8 cellular contexts compared by ENCODE assay signal in the genomic region with DNA sequence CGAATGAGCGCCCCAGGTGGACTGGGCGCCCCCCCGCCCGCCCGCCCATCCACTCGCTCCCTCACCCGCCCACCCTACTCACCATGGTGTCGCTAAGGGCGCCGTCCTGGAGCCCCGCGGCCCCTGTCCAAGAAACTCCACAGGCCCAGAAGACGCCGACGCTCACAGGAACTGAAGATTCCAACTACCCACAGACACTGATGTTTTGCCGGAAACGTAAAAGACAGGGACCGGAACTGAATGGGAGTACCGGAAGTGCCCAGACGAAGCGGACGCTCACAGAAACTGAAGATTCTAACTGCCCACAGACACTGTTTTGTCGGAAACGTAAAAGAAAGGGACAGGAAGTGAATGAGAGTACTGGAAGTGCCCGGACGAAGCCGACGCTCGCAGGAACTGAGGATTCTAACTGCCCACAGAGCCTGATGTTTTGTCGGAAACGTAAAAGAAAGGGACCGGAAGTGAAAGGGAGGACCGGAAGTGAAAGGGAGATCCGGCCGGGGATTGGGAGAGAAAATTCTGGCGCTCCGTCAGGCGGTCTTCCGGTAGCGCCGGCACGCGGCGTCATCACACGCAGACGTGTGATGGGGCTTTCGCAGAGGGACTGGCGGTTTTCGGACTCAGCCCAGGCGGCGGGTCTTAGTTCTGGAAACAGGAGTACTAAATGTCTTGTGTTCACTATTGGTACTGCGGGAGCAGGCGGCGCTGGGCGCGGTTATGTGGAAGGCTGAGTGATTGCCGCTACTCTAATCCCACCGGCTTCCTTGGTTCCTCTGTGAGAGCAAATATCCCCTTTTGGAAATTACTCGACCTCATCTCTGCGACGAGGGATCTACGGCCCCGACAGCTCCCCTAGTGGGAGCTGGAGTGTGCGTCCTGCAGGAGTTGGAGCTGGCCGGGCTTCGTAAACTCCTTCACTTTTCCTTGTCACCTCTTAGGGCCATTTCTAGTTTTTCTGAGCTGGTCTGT. TPM values are rescaled to one million over a fixed set of nuclear protein-coding genes. Genes with fewer than 3 reads are reported as not detected.
DNase-seq lines count a peak whose midpoint lies in the region; ATAC-seq, FAIRE-seq and TF ChIP-seq lines count a peak whose summit lies in the region.

Gene ISY1 (minus strand): TSS at position 173 of the 969 bp plus-strand sequence. CDS start 88 bp downstream, at position 85.

- intact Hi-C loops in activated T-helper 2 cell treated with anti-CD3 and anti-CD28 coated beads, Interferon-gamma antibody, Interleukin-2, Interleukin-4, amounts not matched to agents 10 μg/mL and 5 μg/mL and 100 μg/mL, durations not matched to agents 14 hours and 24 hours and 36 hours (cut with micrococcal nuclease): loop anchor here (1.0 kb wide), 5 partner anchors 22 to 108 kb away; partner anchors contain the start of genes CNBP and COPG1

- H3K27me3 ChIP-seq in RWPE2 (ENCODE audit: insufficient read depth, poor library complexity, severe bottlenecking): no peaks in the 10 kb centered on the region

- in situ Hi-C loops in G401 (cut with HindIII; ENCODE audit: low sequenced_read_pairs): no loop called here

- no peaks in the 10 kb centered on the region for H3K9me3 ChIP-seq in RWPE2 (ENCODE audit: severe bottlenecking)

- no peaks in the 10 kb centered on the region for H3K4me1 ChIP-seq in RWPE2 (ENCODE audit: insufficient read depth, poor library complexity, severe bottlenecking)

- peaks cover 27% of the 10 kb centered on the region for H3K4me1 Mint-ChIP-seq in activated T-helper 2 cell treated with anti-CD3 and anti-CD28 coated beads, Interferon-gamma antibody, Interleukin-2, Interleukin-4, amounts not matched to agents 10 μg/mL and 5 μg/mL and 100 μg/mL, durations not matched to agents 14 hours and 24 hours and 36 hours (ENCODE audit: low read depth)
- H3K4me1 Mint-ChIP-seq in nephron: peaks cover 35% of the 10 kb centered on the region
- H3K4me1 Mint-ChIP-seq in stimulated activated naive CD8-positive, alpha-beta T cell treated with anti-CD3 and anti-CD28 coated beads, Interleukin-15, Interleukin-2, amounts not matched to agents 100 ng/mL and 50 ng/mL, for 24 hours (ENCODE audit: low read depth): peaks cover 34% of the 10 kb centered on the region

- no peaks in the 10 kb centered on the region for H3K27me3 Mint-ChIP-seq in activated T-helper 2 cell treated with anti-CD3 and anti-CD28 coated beads, Interferon-gamma antibody, Interleukin-2, Interleukin-4, amounts not matched to agents 10 μg/mL and 5 μg/mL and 100 μg/mL, durations not matched to agents 14 hours and 24 hours and 36 hours (ENCODE audit: low read depth)
- no peaks in the 10 kb centered on the region for H3K27me3 Mint-ChIP-seq in nephron (ENCODE audit: low read depth)
- H3K27me3 Mint-ChIP-seq in stimulated activated naive CD8-positive, alpha-beta T cell treated with anti-CD3 and anti-CD28 coated beads, Interleukin-15, Interleukin-2, amounts not matched to agents 100 ng/mL and 50 ng/mL, for 24 hours: no peaks in the 10 kb centered on the region

- TF ChIP-seq POLR2A in H54 (IDR thresholded peaks at IDR 0.05; ENCODE audit: low read depth, low read length): peak; percentile 88

- DNase-seq in G401 (ENCODE audit: low spot score): peak; percentile 95
- DNase-seq in H54 (ENCODE audit: insufficient read length, low spot score): peak; percentile 93
- peak; percentile 96 for DNase-seq in LoVo (ENCODE audit: low spot score)
- peak; percentile 89 for DNase-seq in RWPE2 (ENCODE audit: low spot score)
- peak; percentile 89 for DNase-seq in activated T-helper 2 cell treated with anti-CD3 and anti-CD28 coated beads, Interferon-gamma antibody, Interleukin-2, Interleukin-4, amounts not matched to agents 10 μg/mL and 5 μg/mL and 100 μg/mL, durations not matched to agents 14 hours and 24 hours and 36 hours (ENCODE audit: low spot score)
- DNase-seq in fibroblast of peridontal ligament (ENCODE audit: extremely low read depth): peak; percentile 98

- FAIRE-seq in H54 (lab: Jason Lieb, UNC): peak; percentile 66

- peak; percentile 74 for ATAC-seq in RWPE2 (ENCODE audit: low read depth)

- H3K4me3 ChIP-seq in RWPE2 (ENCODE audit: severe bottlenecking): peak within 1 kb of the TSS; percentile 62

- H3K27ac Mint-ChIP-seq in activated T-helper 2 cell treated with anti-CD3 and anti-CD28 coated beads, Interferon-gamma antibody, Interleukin-2, Interleukin-4, amounts not matched to agents 10 μg/mL and 5 μg/mL and 100 μg/mL, durations not matched to agents 14 hours and 24 hours and 36 hours: peak within 1 kb of the TSS; percentile 98
- peak within 1 kb of the TSS; percentile 100 for H3K27ac Mint-ChIP-seq in nephron
- H3K27ac Mint-ChIP-seq in stimulated activated naive CD8-positive, alpha-beta T cell treated with anti-CD3 and anti-CD28 coated beads, Interleukin-15, Interleukin-2, amounts not matched to agents 100 ng/mL and 50 ng/mL, for 24 hours: peak within 1 kb of the TSS; percentile 100

- H3K27ac ChIP-seq in RWPE2 (ENCODE audit: poor library complexity, severe bottlenecking): peak within 1 kb of the TSS; percentile 87

- TF ChIP-seq CTCF in RWPE2 (IDR thresholded peaks at IDR 0.05; ENCODE audit: poor library complexity, severe bottlenecking): peak; percentile 90
- peak; percentile 67 to 75 (median 71) for TF ChIP-seq CTCF in nephron (IDR thresholded peaks at IDR 0.05; ENCODE audit: unreplicated experiment in 3 of 3)

- no peaks in the 10 kb centered on the region for H3K9me3 Mint-ChIP-seq in activated T-helper 2 cell treated with anti-CD3 and anti-CD28 coated beads, Interferon-gamma antibody, Interleukin-2, Interleukin-4, amounts not matched to agents 10 μg/mL and 5 μg/mL and 100 μg/mL, durations not matched to agents 14 hours and 24 hours and 36 hours
- no peaks in the 10 kb centered on the region for H3K9me3 Mint-ChIP-seq in nephron
- H3K9me3 Mint-ChIP-seq in stimulated activated naive CD8-positive, alpha-beta T cell treated with anti-CD3 and anti-CD28 coated beads, Interleukin-15, Interleukin-2, amounts not matched to agents 100 ng/mL and 50 ng/mL, for 24 hours: no peaks in the 10 kb centered on the region

- peaks cover 30% of the 10 kb centered on the region for H3K36me3 ChIP-seq in RWPE2 (ENCODE audit: low read depth)

- H3K4me3 Mint-ChIP-seq in activated T-helper 2 cell treated with anti-CD3 and anti-CD28 coated beads, Interferon-gamma antibody, Interleukin-2, Interleukin-4, amounts not matched to agents 10 μg/mL and 5 μg/mL and 100 μg/mL, durations not matched to agents 14 hours and 24 hours and 36 hours (ENCODE audit: low read depth): peak within 1 kb of the TSS; percentile 88
- H3K4me3 Mint-ChIP-seq in nephron: peak within 1 kb of the TSS; percentile 90 to 98 (median 94)
- H3K4me3 Mint-ChIP-seq in stimulated activated naive CD8-positive, alpha-beta T cell treated with anti-CD3 and anti-CD28 coated beads, Interleukin-15, Interleukin-2, amounts not matched to agents 100 ng/mL and 50 ng/mL, for 24 hours: peak within 1 kb of the TSS; percentile 94

- H3K36me3 Mint-ChIP-seq in activated T-helper 2 cell treated with anti-CD3 and anti-CD28 coated beads, Interferon-gamma antibody, Interleukin-2, Interleukin-4, amounts not matched to agents 10 μg/mL and 5 μg/mL and 100 μg/mL, durations not matched to agents 14 hours and 24 hours and 36 hours (ENCODE audit: low read depth): peaks cover 43% of the 10 kb centered on the region
- H3K36me3 Mint-ChIP-seq in nephron (ENCODE audit: low read depth): peaks cover 18% of the 10 kb centered on the region
- peaks cover 24% of the 10 kb centered on the region for H3K36me3 Mint-ChIP-seq in stimulated activated naive CD8-positive, alpha-beta T cell treated with anti-CD3 and anti-CD28 coated beads, Interleukin-15, Interleukin-2, amounts not matched to agents 100 ng/mL and 50 ng/mL, for 24 hours (ENCODE audit: low read depth)

RNA-seq across cellular contexts. Expression of gene ISY1, which starts in this region (rescaled TPM):
- 30.3 and 64.2 TPM in 2 replicates for total RNA-seq in G401 (2014; rRNA removed; shearing (Covaris generic))
- total RNA-seq in activated T-helper 2 cell treated with anti-CD3 and anti-CD28 coated beads, Interferon-gamma antibody, Interleukin-2, Interleukin-4, amounts not matched to agents 10 μg/mL and 5 μg/mL and 100 μg/mL, durations not matched to agents 14 hours and 24 hours and 36 hours: 71.4 and 78.0 TPM in 2 replicates

Comparison
In these comparisons a context has a peak if more than half of its experiments do, and no peak if none do; other contexts are left out.
1. Peak in every context shown above with its lines: DNase-seq, ATAC-seq, H3K4me3 ChIP-seq and H3K27ac ChIP-seq.